ENCODE assay signal across 23 cellular contexts in the genomic region with DNA sequence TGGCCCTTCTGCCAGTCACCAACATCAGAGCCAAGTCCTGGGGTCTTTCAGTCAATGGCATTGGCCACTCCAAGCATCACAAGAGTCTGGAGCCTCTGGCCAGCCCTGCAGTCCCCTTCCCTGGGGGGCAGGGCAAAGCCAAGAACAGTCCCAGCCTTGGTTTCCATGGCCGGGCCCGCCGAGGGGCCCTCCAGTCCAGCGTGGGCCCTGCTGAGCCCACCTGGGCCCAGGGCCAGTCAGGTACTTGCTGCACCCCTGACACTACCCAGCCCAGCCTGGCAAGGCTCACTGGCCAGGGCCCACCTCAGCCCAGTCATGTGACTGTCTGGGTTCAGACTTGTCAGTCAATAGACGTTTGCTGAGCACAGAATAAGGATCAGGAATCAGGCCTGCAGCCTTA. TPM values are rescaled to one million over a fixed set of nuclear protein-coding genes. Genes with fewer than 3 reads are reported as not detected.
"Had no signal": no experiment of that assay in that cellular context is flagged by ENCODE, and none has a peak within 500 bp of the region (broad histone marks: within the 10 kb centered on the region; RNA-seq: fewer than 3 reads in every experiment).

No MANE protein-coding gene starts in this region.

- ATAC-seq: naive thymus-derived CD4-positive, alpha-beta T cell; sciatic nerve; stimulated activated naive B cell treated with anti-CD40 and anti-IgM and Interleukin-4, amounts not matched to agents 10 μg/mL and 1 μg/mL and 100 μg/mL, for 72 hours; stimulated activated naive CD8-positive, alpha-beta T cell treated with anti-CD3 and anti-CD28 coated beads, Interleukin-15, amount 100 ng/mL, for 72 hours had no signal

- H3K9me3 Mint-ChIP-seq: naive thymus-derived CD4-positive, alpha-beta T cell; nephron progenitor cell; stimulated activated naive B cell treated with anti-CD40 and anti-IgM and Interleukin-4, amounts not matched to agents 10 μg/mL and 1 μg/mL and 100 μg/mL, for 72 hours; stimulated activated naive CD8-positive, alpha-beta T cell treated with anti-CD3 and anti-CD28 coated beads, Interleukin-15, amount 100 ng/mL, for 72 hours had no signal

- DNase-seq: effector CD8-positive, alpha-beta T cell; foreskin melanocyte; head of caudate nucleus; kidney glomerular epithelial cell; mesenchymal stem cell; naive thymus-derived CD4-positive, alpha-beta T cell; nephron progenitor cell; stimulated activated CD4-positive, alpha-beta T cell treated with anti-CD3 and anti-CD28 coated beads, Interleukin-15, amount 100 ng/mL, for 24 hours; stimulated activated CD4-positive, alpha-beta T cell treated with anti-CD3 and anti-CD28 coated beads, Interleukin-2, amount 100 ng/mL, for 24 hours; stimulated activated CD4-positive, alpha-beta T cell treated with anti-CD3 and anti-CD28 coated beads, Interleukin-4, amount 100 ng/mL, for 4 hours; stimulated activated naive B cell treated with anti-CD40 and anti-IgM and Interleukin-4, amounts not matched to agents 10 μg/mL and 1 μg/mL and 100 μg/mL, for 72 hours; stimulated activated naive CD8-positive, alpha-beta T cell treated with anti-CD3 and anti-CD28 coated beads, Interleukin-15, amount 100 ng/mL, for 72 hours; thyroid gland; upper lobe of left lung had no signal

- H3K79me2 ChIP-seq: hepatocyte, parathyroid adenoma had no signal

- H3K9me3 ChIP-seq: prostate gland, spleen, thyroid gland, upper lobe of left lung, vagina had no signal

- H3K4me3 ChIP-seq: coronary artery, hepatocyte, lung, prostate gland, spleen, thyroid gland, upper lobe of left lung, vagina had no signal

- H3K27ac ChIP-seq: coronary artery, hepatocyte, parathyroid adenoma, prostate gland, spleen, thyroid gland, upper lobe of left lung, vagina had no signal

- H3K4me2 ChIP-seq: hepatocyte had no signal

- H3K4me3 Mint-ChIP-seq: naive thymus-derived CD4-positive, alpha-beta T cell; nephron progenitor cell; stimulated activated naive B cell treated with anti-CD40 and anti-IgM and Interleukin-4, amounts not matched to agents 10 μg/mL and 1 μg/mL and 100 μg/mL, for 72 hours; stimulated activated naive CD8-positive, alpha-beta T cell treated with anti-CD3 and anti-CD28 coated beads, Interleukin-15, amount 100 ng/mL, for 72 hours had no signal

- H2AFZ ChIP-seq: hepatocyte, parathyroid adenoma had no signal

- H3K27ac Mint-ChIP-seq: naive thymus-derived CD4-positive, alpha-beta T cell; stimulated activated naive CD8-positive, alpha-beta T cell treated with anti-CD3 and anti-CD28 coated beads, Interleukin-15, amount 100 ng/mL, for 72 hours had no signal

- H3K4me1 ChIP-seq: parathyroid adenoma, prostate gland had no signal

- H3K27me3 ChIP-seq: hepatocyte, thyroid gland, upper lobe of left lung, vagina had no signal

- H3K9ac ChIP-seq: parathyroid adenoma had no signal

RNA-seq across cellular contexts. Expression of a gene that starts 29.1 kb away (rescaled TPM):
- total RNA-seq: skeletal muscle tissue had no signal
